29 cellular contexts compared by ENCODE assay signal in the genomic region with DNA sequence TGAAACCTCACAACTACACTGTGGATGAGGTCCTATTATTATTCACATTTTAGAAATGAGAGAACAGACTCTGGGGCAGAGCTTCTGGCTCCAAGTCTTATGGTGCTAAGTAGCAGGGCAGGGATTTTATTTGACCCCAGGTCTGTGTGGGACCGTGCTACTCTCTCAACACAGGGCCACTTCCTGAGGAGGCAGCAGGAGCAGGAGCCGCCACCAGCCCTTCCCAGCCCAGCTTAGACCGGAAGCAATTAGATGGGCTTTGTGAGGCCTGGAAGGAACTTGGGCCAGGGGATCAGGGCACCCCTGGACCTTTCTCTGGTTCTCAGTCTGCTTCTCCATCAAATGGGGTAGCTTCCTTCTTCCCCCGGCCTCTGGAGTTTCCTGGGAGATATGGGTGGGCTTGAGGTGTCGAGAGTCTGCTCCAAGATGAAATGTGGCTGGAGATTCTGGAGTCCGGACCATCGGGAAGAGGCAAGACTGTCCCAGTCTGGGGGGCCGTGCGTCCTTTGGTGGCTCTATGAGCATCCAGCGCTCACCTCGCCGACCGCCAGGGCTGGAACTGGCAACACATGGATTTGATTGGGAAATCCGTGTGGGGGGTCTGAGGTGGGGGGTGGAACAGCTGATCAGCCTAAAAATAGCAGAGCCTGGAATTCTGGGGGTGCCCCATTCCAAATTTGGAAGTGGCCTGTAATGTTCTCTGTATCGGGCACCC.
"Had no signal": no experiment of that assay in that cellular context is flagged by ENCODE, and none has a peak within 500 bp of the region (broad histone marks: within the 10 kb centered on the region; RNA-seq: fewer than 3 reads in every experiment).

No MANE protein-coding gene starts in this region.

- H3K27me3 ChIP-seq: brain microvascular endothelial cell had no signal

- H3K27ac ChIP-seq: brain microvascular endothelial cell, WERI-Rb-1 had no signal

- H3K36me3 ChIP-seq: brain microvascular endothelial cell, WERI-Rb-1 had no signal

- DNase-seq: activated CD4-positive, alpha-beta memory T cell treated with anti-CD3 and anti-CD28 coated beads, Interleukin-2, amount 10 ng/mL, durations not matched to agents 7 days and 5 days; activated CD4-positive, alpha-beta T cell treated with anti-CD3 and anti-CD28 coated beads for 1 hour; activated CD4-positive, alpha-beta T cell treated with anti-CD3 and anti-CD28 coated beads for 48 hours; activated CD4-positive, CD25-positive, alpha-beta regulatory T cell; activated CD8-positive, alpha-beta memory T cell treated with anti-CD3 and anti-CD28 coated beads for 24 hours; activated CD8-positive, alpha-beta memory T cell treated with anti-CD3 and anti-CD28 coated beads, Interleukin-2, amount 10 ng/mL, durations not matched to agents 7 days and 5 days; activated CD8-positive, alpha-beta memory T cell treated with anti-CD3 and anti-CD28 coated beads, Interleukin-2, amount 50 U/mL, for 48 hours; activated effector memory CD4-positive, alpha-beta T cell treated with Interleukin-2 at 50 U/mL for 16 hours; activated naive CD4-positive, alpha-beta T cell treated with anti-CD3 and anti-CD28 coated beads, Interleukin-2, amount 10 ng/mL, durations not matched to agents 7 days and 5 days; activated naive CD8-positive, alpha-beta T cell treated with anti-CD3 and anti-CD28 coated beads, Interleukin-2, amount 50 U/mL, for 24 hours; activated T-cell treated with anti-CD3 and anti-CD28 coated beads, Interleukin-2, amount 50 U/mL, for 48 hours; anterior cingulate cortex; brain microvascular endothelial cell; central memory CD4-positive, alpha-beta T cell; Karpas-422; KBM-7; NCI-H1048; NCI-H1105 treated with DMSO at 0.1 percent for 48 hours; NCI-H1436; NCI-H1694; NCI-H2029; NCI-H345; NCI-H524 treated with DMSO at 0.1 percent for 48 hours; SHP77; T-cell; T-helper 17 cell; WERI-Rb-1 had no signal

- ATAC-seq: activated CD8-positive, alpha-beta memory T cell treated with anti-CD3 and anti-CD28 coated beads, Interleukin-2, amount 10 ng/mL, durations not matched to agents 7 days and 5 days; activated naive CD8-positive, alpha-beta T cell treated with anti-CD3 and anti-CD28 coated beads, Interleukin-2, amount 50 U/mL, for 24 hours; Panc1; SK-N-SH treated with all-trans-retinoic acid at 6 μM for 48 hours; T-cell; T-helper 17 cell had no signal
